Comparison of ENCODE assay signal across 10 cellular contexts in genomic region chr4:6941796-6942195, GRCh38. TPM values are rescaled to one million over a fixed set of nuclear protein-coding genes. Genes with fewer than 3 reads are reported as not detected.
DNase-seq lines count a peak whose midpoint lies in the region; ATAC-seq, FAIRE-seq and TF ChIP-seq lines count a peak whose summit lies in the region.
"Had no signal": no experiment of that assay in that cellular context is flagged by ENCODE, and none has a peak within 500 bp of the region (broad histone marks: within the 10 kb centered on the region; RNA-seq: fewer than 3 reads in every experiment).

No MANE protein-coding gene starts in this region.

- H3K4me3 Mint-ChIP-seq in activated B cell treated with CpG ODN at 0.5 μM for 24 hours: peak overlapping the region; percentile 15

- ATAC-seq in HepG2 (no peak), activated B cell treated with CpG ODN at 0.5 μM for 24 hours (ENCODE audit: low read depth) (peak; percentile 36)
- ATAC-seq: gastrocnemius medialis had no signal

- peaks cover 63% of the 10 kb centered on the region for H3K4me1 Mint-ChIP-seq in activated B cell treated with CpG ODN at 0.5 μM for 24 hours

- WGBS in liver: 63% methylated on average over 4 of the region's 4 CpGs
- WGBS in HepG2 (ENCODE audit: low lambda C conversion rate): 57% methylated on average over 2 of the region's 4 CpGs

- H3K79me2 ChIP-seq in HepG2 (ENCODE audit: insufficient read depth, low read length): peaks cover 88% of the 10 kb centered on the region
- H3K79me2 ChIP-seq in keratinocyte (ENCODE audit: control insufficient read depth, insufficient read depth, low read length): no peaks in the 10 kb centered on the region

- POLR2A ChIA-PET in HepG2 (lab: Yijun Ruan, JAX) (interaction anchor here (0.6 to 1.7 kb wide), 3 partner anchors 12 to 42 kb away, joined by 3 to 7 read pairs (median 3); no protein-coding TSS in a partner anchor), activated B cell treated with CpG ODN at 0.5 μM for 24 hours (lab: Charles Lee) (interaction anchor here (0.9 to 1.1 kb wide), 2 partner anchors 19 to 22 kb away, joined by 3 to 5 read pairs; no protein-coding TSS in a partner anchor)

- H3K36me3 Mint-ChIP-seq in activated B cell treated with CpG ODN at 0.5 μM for 24 hours (ENCODE audit: low read depth): peaks cover 9% of the 10 kb centered on the region

- H2AFZ ChIP-seq in HepG2 (ENCODE audit: low read length) (no peak overlapping the region), keratinocyte (ENCODE audit: control insufficient read depth, low read length) (peak overlapping the region; percentile 5)

- no peaks in the 10 kb centered on the region for H3K9me3 ChIP-seq in liver (ENCODE audit: control insufficient read depth in 4 of 4, low read length in 3 of 4)
- H3K9me3 ChIP-seq in HepG2 (ENCODE audit: low read length): no peaks in the 10 kb centered on the region
- H3K9me3 ChIP-seq in keratinocyte (ENCODE audit: control insufficient read depth, low read depth, low read length): no peaks in the 10 kb centered on the region
- H3K9me3 ChIP-seq in uterus: no peaks in the 10 kb centered on the region
- H3K9me3 ChIP-seq: gastrocnemius medialis had no signal

- no peak overlapping the region for H3K4me3 ChIP-seq in liver (ENCODE audit: low read depth in 1 of 3, low read length in 3 of 3)
- H3K4me3 ChIP-seq in HepG2 (replicated peaks in 1 of 3; ENCODE audit: insufficient read depth in 1 of 3, low read depth in 2 of 3, low read length in 3 of 3): no peak overlapping the region
- no peak overlapping the region for H3K4me3 ChIP-seq in keratinocyte (ENCODE audit: control insufficient read depth in 2 of 3, extremely low read depth in 1 of 3, insufficient read depth in 2 of 3, low read depth in 1 of 3, low read length in 3 of 3)
- no peak overlapping the region for H3K4me3 ChIP-seq in uterus
- H3K4me3 ChIP-seq: gastrocnemius medialis had no signal

- no peaks in the 10 kb centered on the region for H3K9me1 ChIP-seq in keratinocyte (ENCODE audit: control insufficient read depth, extremely low read depth, insufficient read depth, low read length)

- no peak for FAIRE-seq in HepG2 (lab: Jason Lieb, UNC)
- peak; percentile 26 for FAIRE-seq in keratinocyte (lab: Jason Lieb, UNC)
- no peak for FAIRE-seq in GM19239 (lab: Jason Lieb, UNC)
- FAIRE-seq: G401.6 had no signal

- no peaks in the 10 kb centered on the region for H3K27me3 Mint-ChIP-seq in activated B cell treated with CpG ODN at 0.5 μM for 24 hours

- intact Hi-C loops in HepG2 (cut with micrococcal nuclease; ENCODE audit: unreplicated experiment) (no loop called here), activated B cell treated with CpG ODN at 0.5 μM for 24 hours (cut with micrococcal nuclease) (loop anchor here (1.0 kb wide), 2 partner anchors 23 to 45 kb away; no protein-coding TSS in a partner anchor), uterus (cut with DNase I; ENCODE audit: low total_unique reads) (no loop called here)

- no peaks in the 10 kb centered on the region for H4K20me1 ChIP-seq in HepG2 (ENCODE audit: insufficient read depth, low read length)
- H4K20me1 ChIP-seq in keratinocyte (ENCODE audit: control insufficient read depth, extremely low read depth, insufficient read depth, low read length): no peaks in the 10 kb centered on the region

- H3K27ac Mint-ChIP-seq in activated B cell treated with CpG ODN at 0.5 μM for 24 hours: no peak overlapping the region

- DNase-seq in HepG2 (ENCODE audit: low spot score): no peak
- DNase-seq in activated B cell treated with CpG ODN at 0.5 μM for 24 hours: no peak
- no peak for DNase-seq in keratinocyte (ENCODE audit: low read depth, low spot score)
- DNase-seq in uterus: no peak
- DNase-seq in middle frontal gyrus (ENCODE audit: extremely low spot score, low spot score): no peak
- no peak for DNase-seq in HK-2 (ENCODE audit: unreplicated experiment)
- DNase-seq in GM19239 (ENCODE audit: insufficient read length, low spot score): no peak
- DNase-seq: gastrocnemius medialis had no signal

- no peak for TF ChIP-seq EP300 in HepG2 (IDR thresholded peaks at IDR 0.05; ENCODE audit: low read depth in 2 of 2, low read length in 2 of 2)
- TF ChIP-seq EP300 in HepG2 (CRISPR knock-in tag; IDR thresholded peaks at IDR 0.05; ENCODE audit: borderline replicate concordance): no peak

- TF ChIP-seq RAD21 in liver (IDR thresholded peaks at IDR 0.05) (no peak), HepG2 (CRISPR knock-in tag; IDR thresholded peaks at IDR 0.05) (no peak)

- CTCF ChIA-PET in HepG2 (lab: Yijun Ruan, JAX; ENCODE audit: low intra/inter-chr PET ratio, low total read pairs): no interaction called here
- CTCF ChIA-PET in activated B cell treated with CpG ODN at 0.5 μM for 24 hours (lab: Charles Lee): no interaction called here

- H3K9ac ChIP-seq in liver (ENCODE audit: low read depth in 1 of 2, low read length in 2 of 2) (no peak overlapping the region), HepG2 (ENCODE audit: insufficient read depth, low read depth, low read length) (no peak overlapping the region), keratinocyte (ENCODE audit: control insufficient read depth, extremely low read depth, insufficient read depth, low read length) (no peak overlapping the region)

- H3K9me3 Mint-ChIP-seq in activated B cell treated with CpG ODN at 0.5 μM for 24 hours: no peaks in the 10 kb centered on the region

- peak overlapping the region; percentile 72 to 74 for H3K27ac ChIP-seq in liver (ENCODE audit: low read depth in 1 of 2, low read length in 2 of 2)
- no peak overlapping the region for H3K27ac ChIP-seq in HepG2 (ENCODE audit: extremely low read length, insufficient read depth, low read length)
- H3K27ac ChIP-seq in keratinocyte (ENCODE audit: control insufficient read depth, insufficient read depth, low read length): peak overlapping the region; percentile 41
- H3K27ac ChIP-seq in uterus: peak overlapping the region; percentile 71 to 73

- BruUV-seq in HepG2 (replicated peaks; lab: Mats Ljungman, UMichigan): no TSS peak

- H3K36me3 ChIP-seq in liver (ENCODE audit: control insufficient read depth in 4 of 4, insufficient read depth in 3 of 4, low read depth in 1 of 4, low read length in 3 of 4) (no peaks in the 10 kb centered on the region), HepG2 (replicated peaks in 1 of 2; ENCODE audit: control insufficient read depth in 1 of 2, insufficient read depth in 2 of 2, low read length in 2 of 2) (peaks cover 7 to 34% of the 10 kb centered on the region in 2 experiments; a peak in 3 of 5 replicates), keratinocyte (ENCODE audit: control insufficient read depth in 2 of 2, extremely low read depth in 1 of 2, insufficient read depth in 2 of 2, low read length in 2 of 2) (peaks cover 0 to 1% of the 10 kb centered on the region in 2 experiments), uterus (no peaks in the 10 kb centered on the region)
- H3K36me3 ChIP-seq: gastrocnemius medialis had no signal

- H3K4me2 ChIP-seq in HepG2 (ENCODE audit: low read depth, low read length) (no peak overlapping the region), keratinocyte (ENCODE audit: control insufficient read depth, extremely low read depth, insufficient read depth, low read depth, low read length) (peak overlapping the region; percentile 38)

- no peaks in the 10 kb centered on the region for H3K27me3 ChIP-seq in liver (ENCODE audit: control insufficient read depth in 4 of 4, insufficient read depth in 4 of 4, low read length in 3 of 4)
- H3K27me3 ChIP-seq in HepG2 (ENCODE audit: control insufficient read depth in 1 of 2, insufficient read depth in 2 of 2, low read length in 2 of 2): no peaks in the 10 kb centered on the region
- no peaks in the 10 kb centered on the region for H3K27me3 ChIP-seq in keratinocyte (ENCODE audit: control insufficient read depth, extremely low read depth, insufficient read depth, low read length)
- H3K27me3 ChIP-seq in uterus: no peaks in the 10 kb centered on the region
- H3K27me3 ChIP-seq: gastrocnemius medialis had no signal

- dilution Hi-C loops in keratinocyte (cut with MboI; ENCODE audit: extremely low pct_ligation_motif_present, low sequenced_read_pairs): no loop called here

- TF ChIP-seq POLR2A in HepG2 (IDR thresholded peaks at IDR 0.05; ENCODE audit: insufficient read depth in 1 of 2, low read depth in 2 of 2, low read length in 2 of 2) (no peak), uterus (IDR thresholded peaks at IDR 0.05) (no peak)

- H3K4me1 ChIP-seq in liver (ENCODE audit: control insufficient read depth in 4 of 4, insufficient read depth in 4 of 4, low read length in 3 of 4): peaks cover 7 to 48% (median 23%) of the 10 kb centered on the region in 4 donors
- peaks cover 35% of the 10 kb centered on the region for H3K4me1 ChIP-seq in HepG2 (ENCODE audit: insufficient read depth, low read length)
- peaks cover 22% of the 10 kb centered on the region for H3K4me1 ChIP-seq in keratinocyte (ENCODE audit: control insufficient read depth, extremely low read depth, insufficient read depth, low read length)
- H3K4me1 ChIP-seq in uterus: peaks cover 0 to 8% of the 10 kb centered on the region in 2 donors

- in situ Hi-C loops in HepG2 (cut with HindIII; ENCODE audit: extremely low pct_ligation_motif_present, low pct_unique_long_range_greater_than_20kb): no loop called here

- TF ChIP-seq CTCF in liver (IDR thresholded peaks at IDR 0.05; ENCODE audit: low read depth, low read length, missing input control) (no peak), HepG2 (CRISPR knock-in tag; IDR thresholded peaks at IDR 0.05) (no peak), activated B cell treated with CpG ODN at 0.5 μM for 24 hours (IDR thresholded peaks at IDR 0.05) (no peak), keratinocyte (optimal IDR thresholded peaks at IDR 0.05 in 1 of 3, IDR thresholded peaks at IDR 0.05 in 1 of 3, conservative IDR thresholded peaks at IDR 0.05 in 1 of 3; ENCODE audit: extremely low read depth in 1 of 3, insufficient read depth in 2 of 3, low read length in 3 of 3) (no peak), uterus (IDR thresholded peaks at IDR 0.05) (no peak)

RNA-seq across cellular contexts. Expression of gene TBC1D14, which starts 32.2 kb away (rescaled TPM):
- total RNA-seq in liver (10 to 100 TPM; 22.2 to 45.2 TPM), HepG2 (2016; rRNA removed; fragmentation: Illumina TruSeq; extraction: Trizol) (46.5 and 53.3 TPM in 2 replicates), activated B cell treated with CpG ODN at 0.5 μM for 24 hours (35.1 and 35.2 TPM in 2 replicates), uterus (10 to 100 TPM; 16.9 to 61.2 (median 28.1) TPM)
- polyA plus RNA-seq in liver (10 to 100 TPM; 10.0 to 23.2 TPM), HepG2 (2011; rRNA removed) (29.5 and 31.8 TPM in 2 replicates), keratinocyte (49.8 to 55.1 TPM (median 52.0 TPM) in 3 replicates)
- 65.4 and 73.2 TPM in 2 replicates for total RNA-seq in HepG2 (2016; cell fraction: cytosol; rRNA removed; fragmentation: Illumina TruSeq; extraction: Trizol; ENCODE audit: low read depth)
- 45.9 and 47.6 TPM in 2 replicates for total RNA-seq in HepG2 (2016; cell fraction: insoluble cytoplasmic fraction; rRNA removed; fragmentation: Illumina TruSeq; extraction: Trizol)
- total RNA-seq in HepG2 (2016; cell fraction: membrane; rRNA removed; fragmentation: Illumina TruSeq; extraction: Trizol): 39.0 and 41.3 TPM in 2 replicates
- 38.2 and 42.5 TPM in 2 replicates for total RNA-seq in HepG2 (2016; cell fraction: nucleus; rRNA removed; fragmentation: Illumina TruSeq; extraction: Trizol)
- polyA plus RNA-seq in HepG2 (2011; cell fraction: cytosol; rRNA removed): 29.0 and 31.7 TPM in 2 replicates
- 29.6 and 30.6 TPM in 2 replicates for polyA plus RNA-seq in HepG2 (2011; cell fraction: nucleus; rRNA removed)
- 31.1 and 34.7 TPM in 2 replicates for polyA plus RNA-seq in HepG2 (2012)
- polyA plus RNA-seq in HepG2 (2016; cell fraction: cytosol; fragmentation: Illumina TruSeq; extraction: Trizol; ENCODE audit: low read depth): 5.0 TPM in 2 replicates
- polyA plus RNA-seq in HepG2 (2016; cell fraction: insoluble cytoplasmic fraction; fragmentation: Illumina TruSeq; extraction: Trizol; ENCODE audit: low read depth): 34.0 and 38.1 TPM in 2 replicates
- polyA plus RNA-seq in HepG2 (2016; cell fraction: membrane; fragmentation: Illumina TruSeq; extraction: Trizol; ENCODE audit: low read depth): 15.8 and 17.3 TPM in 2 replicates
- 42.2 and 45.1 TPM in 2 replicates for polyA plus RNA-seq in HepG2 (2016; cell fraction: nucleus; fragmentation: Illumina TruSeq; extraction: Trizol; ENCODE audit: insufficient read depth, low read depth)
- polyA minus RNA-seq in HepG2 (2011; rRNA and poly(A)+ RNA removed; ENCODE audit: low replicate concordance): 34.1 and 63.3 TPM in 2 replicates
- 21.7 and 28.5 TPM in 2 replicates for polyA minus RNA-seq in HepG2 (2011; cell fraction: cytosol; rRNA and poly(A)+ RNA removed)
- 25.8 and 31.3 TPM in 2 replicates for polyA minus RNA-seq in HepG2 (2011; cell fraction: nucleus; rRNA and poly(A)+ RNA removed)
- 33.5 TPM for polyA plus RNA-seq in keratinocyte (2011; ENCODE audit: low read depth)
- polyA plus RNA-seq in keratinocyte (2011; cell fraction: cytosol; rRNA removed): 54.8 and 57.0 TPM in 2 replicates
- 55.4 and 57.0 TPM in 2 replicates for polyA plus RNA-seq in keratinocyte (2011; cell fraction: nucleus; rRNA removed)
- polyA plus RNA-seq in keratinocyte (2012; ENCODE audit: low replicate concordance): 38.2 and 59.5 TPM in 2 replicates
- 50.5 to 53.0 TPM (median 51.1 TPM) in 3 replicates for polyA minus RNA-seq in keratinocyte
- 40.3 TPM for polyA minus RNA-seq in keratinocyte (2011; cell fraction: cytosol; rRNA and poly(A)+ RNA removed)
- polyA minus RNA-seq in keratinocyte (2011; cell fraction: nucleus; rRNA and poly(A)+ RNA removed): 31.7 and 48.7 TPM in 2 replicates
